In genomic region chr11:327581-327923, GRCh38 we compare ENCODE assay signal across 12 cellular contexts. TPM values are rescaled to one million over a fixed set of nuclear protein-coding genes. Genes with fewer than 3 reads are reported as not detected.
DNase-seq lines count a peak whose midpoint lies in the region; ATAC-seq and TF ChIP-seq lines count a peak whose summit lies in the region.
"Had no signal": no experiment of that assay in that cellular context is flagged by ENCODE, and none has a peak within 500 bp of the region (broad histone marks: within the 10 kb centered on the region; RNA-seq: fewer than 3 reads in every experiment).

No MANE protein-coding gene starts in this region.

- H3K4me1 Mint-ChIP-seq in T-helper 2 cell treated with Interferon-gamma antibody and Interleukin-4, amounts not matched to agents 5 μg/mL and 100 μg/mL, for 36 hours (ENCODE audit: low read depth), result peaks cover 63% of the 10 kb centered on the region
- H3K4me1 Mint-ChIP-seq in activated naive CD8-positive, alpha-beta T cell (ENCODE audit: low read depth), result peaks cover 76% of the 10 kb centered on the region
- peaks cover 93% of the 10 kb centered on the region for H3K4me1 Mint-ChIP-seq in stimulated activated naive CD8-positive, alpha-beta T cell treated with anti-CD3 and anti-CD28 coated beads, Interleukin-15, amount 100 ng/mL, for 72 hours

- peaks cover 8% of the 10 kb centered on the region for H3K36me3 Mint-ChIP-seq in T-helper 2 cell treated with Interferon-gamma antibody and Interleukin-4, amounts not matched to agents 5 μg/mL and 100 μg/mL, for 36 hours (ENCODE audit: low read depth)
- no peaks in the 10 kb centered on the region for H3K36me3 Mint-ChIP-seq in activated naive CD8-positive, alpha-beta T cell

- no peaks in the 10 kb centered on the region for H3K9me3 ChIP-seq in liver (ENCODE audit: control insufficient read depth in 4 of 4, low read length in 3 of 4)

- no peak for TF ChIP-seq RAD21 in liver (IDR thresholded peaks at IDR 0.05)

- peak overlapping the region; percentile 76 to 92 for H3K27ac ChIP-seq in liver (ENCODE audit: low read depth in 1 of 2, low read length in 2 of 2)
- H3K27ac ChIP-seq: WERI-Rb-1 had no signal

- no peaks in the 10 kb centered on the region for H3K27me3 Mint-ChIP-seq in T-helper 2 cell treated with Interferon-gamma antibody and Interleukin-4, amounts not matched to agents 5 μg/mL and 100 μg/mL, for 36 hours (ENCODE audit: low read depth)
- no peaks in the 10 kb centered on the region for H3K27me3 Mint-ChIP-seq in activated naive CD8-positive, alpha-beta T cell
- H3K27me3 Mint-ChIP-seq in stimulated activated naive CD8-positive, alpha-beta T cell treated with anti-CD3 and anti-CD28 coated beads, Interleukin-15, amount 100 ng/mL, for 72 hours, result no peaks in the 10 kb centered on the region

- DNase-seq in T-helper 2 cell treated with Interferon-gamma antibody and Interleukin-4, amounts not matched to agents 5 μg/mL and 100 μg/mL, for 36 hours (ENCODE audit: low spot score), result no peak
- DNase-seq in T-helper 2 cell (no peak), SHP77 (lab: John Stamatoyannopoulos, UW) (no peak)
- no peak for DNase-seq in stimulated activated naive CD8-positive, alpha-beta T cell treated with anti-CD3 and anti-CD28 coated beads, Interleukin-15, amount 100 ng/mL, for 72 hours
- DNase-seq: 8988T, H9, NCI-H82, WERI-Rb-1 had no signal

- H3K4me1 ChIP-seq in liver (ENCODE audit: control insufficient read depth in 4 of 4, insufficient read depth in 4 of 4, low read length in 3 of 4), result peaks cover 0 to 14% (median 10%) of the 10 kb centered on the region in 4 donors

- no peak for ATAC-seq in stimulated activated naive CD8-positive, alpha-beta T cell treated with anti-CD3 and anti-CD28 coated beads, Interleukin-15, amount 100 ng/mL, for 72 hours
- ATAC-seq in GM21737 (IDR thresholded peaks at IDR 0.05; ENCODE audit: unreplicated experiment), result no peak
- ATAC-seq in GM21619 (IDR thresholded peaks at IDR 0.05; ENCODE audit: unreplicated experiment), result no peak

- H3K27me3 ChIP-seq in liver (ENCODE audit: control insufficient read depth in 4 of 4, insufficient read depth in 4 of 4, low read length in 3 of 4), result no peaks in the 10 kb centered on the region

- H3K9ac ChIP-seq in liver (ENCODE audit: low read depth in 1 of 2, low read length in 2 of 2), result peak overlapping the region; percentile 57 to 78

- 95% methylated on average over 3 of the region's 3 CpGs for WGBS in liver

- peak overlapping the region in 2 of 3 donors; percentile 3 to 44 for H3K4me3 ChIP-seq in liver (ENCODE audit: low read depth in 1 of 3, low read length in 3 of 3)

- peak overlapping the region; percentile 95 for H3K27ac Mint-ChIP-seq in T-helper 2 cell treated with Interferon-gamma antibody and Interleukin-4, amounts not matched to agents 5 μg/mL and 100 μg/mL, for 36 hours
- peak overlapping the region; percentile 97 for H3K27ac Mint-ChIP-seq in activated naive CD8-positive, alpha-beta T cell
- H3K27ac Mint-ChIP-seq in stimulated activated naive CD8-positive, alpha-beta T cell treated with anti-CD3 and anti-CD28 coated beads, Interleukin-15, amount 100 ng/mL, for 72 hours, result peak overlapping the region; percentile 88 to 98

- no peaks in the 10 kb centered on the region for H3K9me3 Mint-ChIP-seq in T-helper 2 cell treated with Interferon-gamma antibody and Interleukin-4, amounts not matched to agents 5 μg/mL and 100 μg/mL, for 36 hours
- no peaks in the 10 kb centered on the region for H3K9me3 Mint-ChIP-seq in activated naive CD8-positive, alpha-beta T cell (ENCODE audit: low read depth)
- no peaks in the 10 kb centered on the region for H3K9me3 Mint-ChIP-seq in stimulated activated naive CD8-positive, alpha-beta T cell treated with anti-CD3 and anti-CD28 coated beads, Interleukin-15, amount 100 ng/mL, for 72 hours

- H3K4me3 Mint-ChIP-seq in T-helper 2 cell treated with Interferon-gamma antibody and Interleukin-4, amounts not matched to agents 5 μg/mL and 100 μg/mL, for 36 hours, result peak overlapping the region; percentile 79
- peak overlapping the region; percentile 75 for H3K4me3 Mint-ChIP-seq in activated naive CD8-positive, alpha-beta T cell
- peak overlapping the region; percentile 82 to 96 for H3K4me3 Mint-ChIP-seq in stimulated activated naive CD8-positive, alpha-beta T cell treated with anti-CD3 and anti-CD28 coated beads, Interleukin-15, amount 100 ng/mL, for 72 hours
- H3K4me3 Mint-ChIP-seq: H9 had no signal

- TF ChIP-seq CTCF in liver (IDR thresholded peaks at IDR 0.05; ENCODE audit: low read depth, low read length, missing input control), result no peak

- no peaks in the 10 kb centered on the region for H3K36me3 ChIP-seq in liver (ENCODE audit: control insufficient read depth in 4 of 4, insufficient read depth in 3 of 4, low read depth in 1 of 4, low read length in 3 of 4)
- H3K36me3 ChIP-seq: WERI-Rb-1 had no signal

TF ChIP-seq in liver, 16 proteins besides CTCF, POLR2A, EP300 and RAD21:
- TF ChIP-seq, protein P1, sequence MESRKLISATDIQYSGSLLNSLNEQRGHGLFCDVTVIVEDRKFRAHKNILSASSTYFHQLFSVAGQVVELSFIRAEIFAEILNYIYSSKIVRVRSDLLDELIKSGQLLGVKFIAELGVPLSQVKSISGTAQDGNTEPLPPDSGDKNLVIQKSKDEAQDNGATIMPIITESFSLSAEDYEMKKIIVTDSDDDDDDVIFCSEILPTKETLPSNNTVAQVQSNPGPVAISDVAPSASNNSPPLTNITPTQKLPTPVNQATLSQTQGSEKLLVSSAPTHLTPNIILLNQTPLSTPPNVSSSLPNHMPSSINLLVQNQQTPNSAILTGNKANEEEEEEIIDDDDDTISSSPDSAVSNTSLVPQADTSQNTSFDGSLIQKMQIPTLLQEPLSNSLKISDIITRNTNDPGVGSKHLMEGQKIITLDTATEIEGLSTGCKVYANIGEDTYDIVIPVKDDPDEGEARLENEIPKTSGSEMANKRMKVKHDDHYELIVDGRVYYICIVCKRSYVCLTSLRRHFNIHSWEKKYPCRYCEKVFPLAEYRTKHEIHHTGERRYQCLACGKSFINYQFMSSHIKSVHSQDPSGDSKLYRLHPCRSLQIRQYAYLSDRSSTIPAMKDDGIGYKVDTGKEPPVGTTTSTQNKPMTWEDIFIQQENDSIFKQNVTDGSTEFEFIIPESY (IDR thresholded peaks at IDR 0.05), result no peak
- TF ChIP-seq EGR1 (IDR thresholded peaks at IDR 0.05; ENCODE audit: low read depth in 2 of 2) (no peak), FOXA1 (IDR thresholded peaks at IDR 0.05) (no peak), FOXA2 (IDR thresholded peaks at IDR 0.05) (no peak), NR2F2 (IDR thresholded peaks at IDR 0.05) (no peak), JUND (IDR thresholded peaks at IDR 0.05) (no peak), YY1 (IDR thresholded peaks at IDR 0.05) (no peak), SP1 (IDR thresholded peaks at IDR 0.05) (no peak), HNF4A (conservative IDR thresholded peaks at IDR 0.05) (no peak), HNF4G (IDR thresholded peaks at IDR 0.05) (no peak), RXRA (IDR thresholded peaks at IDR 0.05) (no peak), TAF1 (conservative IDR thresholded peaks at IDR 0.05) (no peak), ATF3 (IDR thresholded peaks at IDR 0.05) (no peak), GABPA (IDR thresholded peaks at IDR 0.05 in 1 of 2, conservative IDR thresholded peaks at IDR 0.05 in 1 of 2) (no peak)
- TF ChIP-seq, protein P2, sequence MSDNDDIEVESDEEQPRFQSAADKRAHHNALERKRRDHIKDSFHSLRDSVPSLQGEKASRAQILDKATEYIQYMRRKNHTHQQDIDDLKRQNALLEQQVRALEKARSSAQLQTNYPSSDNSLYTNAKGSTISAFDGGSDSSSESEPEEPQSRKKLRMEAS (IDR thresholded peaks at IDR 0.05), result no peak
- TF ChIP-seq, protein P3, sequence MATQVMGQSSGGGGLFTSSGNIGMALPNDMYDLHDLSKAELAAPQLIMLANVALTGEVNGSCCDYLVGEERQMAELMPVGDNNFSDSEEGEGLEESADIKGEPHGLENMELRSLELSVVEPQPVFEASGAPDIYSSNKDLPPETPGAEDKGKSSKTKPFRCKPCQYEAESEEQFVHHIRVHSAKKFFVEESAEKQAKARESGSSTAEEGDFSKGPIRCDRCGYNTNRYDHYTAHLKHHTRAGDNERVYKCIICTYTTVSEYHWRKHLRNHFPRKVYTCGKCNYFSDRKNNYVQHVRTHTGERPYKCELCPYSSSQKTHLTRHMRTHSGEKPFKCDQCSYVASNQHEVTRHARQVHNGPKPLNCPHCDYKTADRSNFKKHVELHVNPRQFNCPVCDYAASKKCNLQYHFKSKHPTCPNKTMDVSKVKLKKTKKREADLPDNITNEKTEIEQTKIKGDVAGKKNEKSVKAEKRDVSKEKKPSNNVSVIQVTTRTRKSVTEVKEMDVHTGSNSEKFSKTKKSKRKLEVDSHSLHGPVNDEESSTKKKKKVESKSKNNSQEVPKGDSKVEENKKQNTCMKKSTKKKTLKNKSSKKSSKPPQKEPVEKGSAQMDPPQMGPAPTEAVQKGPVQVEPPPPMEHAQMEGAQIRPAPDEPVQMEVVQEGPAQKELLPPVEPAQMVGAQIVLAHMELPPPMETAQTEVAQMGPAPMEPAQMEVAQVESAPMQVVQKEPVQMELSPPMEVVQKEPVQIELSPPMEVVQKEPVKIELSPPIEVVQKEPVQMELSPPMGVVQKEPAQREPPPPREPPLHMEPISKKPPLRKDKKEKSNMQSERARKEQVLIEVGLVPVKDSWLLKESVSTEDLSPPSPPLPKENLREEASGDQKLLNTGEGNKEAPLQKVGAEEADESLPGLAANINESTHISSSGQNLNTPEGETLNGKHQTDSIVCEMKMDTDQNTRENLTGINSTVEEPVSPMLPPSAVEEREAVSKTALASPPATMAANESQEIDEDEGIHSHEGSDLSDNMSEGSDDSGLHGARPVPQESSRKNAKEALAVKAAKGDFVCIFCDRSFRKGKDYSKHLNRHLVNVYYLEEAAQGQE (IDR thresholded peaks at IDR 0.05), result no peak

RNA-seq across cellular contexts. Expression of gene IFITM3, which starts 6.9 kb away (rescaled TPM):
- total RNA-seq in liver, result 100 to 1,000 TPM in 1 of 2 donors, 10 to 100 TPM in 1; 48.6 to 105 TPM
- polyA plus RNA-seq in liver, result 1,000 to 10,000 TPM; 2,070 to 2,255 TPM

RNA-seq across cellular contexts. Expression of gene IFITM1, which starts 13.7 kb away (rescaled TPM):
- 10 to 100 TPM; 12.6 to 37.4 TPM for total RNA-seq in liver
- 100 to 1,000 TPM in 1 of 2 donors, 10 to 100 TPM in 1; 96.0 to 113 TPM for polyA plus RNA-seq in liver

RNA-seq across cellular contexts. Expression of gene IFITM2, which starts 19.9 kb away (rescaled TPM):
- total RNA-seq in liver, result 10 to 100 TPM in 1 of 2 donors, 1 to 10 TPM in 1; 8.5 to 49.0 TPM
- polyA plus RNA-seq in liver, result 1,000 to 10,000 TPM in 1 of 2 donors, 100 to 1,000 TPM in 1; 759 to 1,441 TPM

RNA-seq across cellular contexts. Expression of gene IFITM5, which starts 28.2 kb away (rescaled TPM):
- total RNA-seq in liver, result not detected
- polyA plus RNA-seq in liver, result not detected
- total RNA-seq: H9 had no signal

RNA-seq across cellular contexts. Expression of gene PGGHG, which starts 38.6 kb away (rescaled TPM):
- 10 to 100 TPM in 1 of 2 donors, 1 to 10 TPM in 1; 1.3 to 11.4 TPM for total RNA-seq in liver
- polyA plus RNA-seq in liver, result 1 to 10 TPM; 5.4 to 9.6 TPM
